In genomic region chr1:151196292-151196800, GRCh38 we compare ENCODE assay signal across 8 cellular contexts. TPM values are rescaled to one million over a fixed set of nuclear protein-coding genes. Genes with fewer than 3 reads are reported as not detected.
DNase-seq lines count a peak whose midpoint lies in the region; ATAC-seq lines count a peak whose summit lies in the region.

No MANE protein-coding gene starts in this region.

- DNase-seq in EH (ENCODE audit: low read depth) = peak; percentile 90
- peak; percentile 69 for DNase-seq in NCI-H1105 (lab: John Stamatoyannopoulos, UW)
- peak; percentile 88 for DNase-seq in SK-N-DZ (ENCODE audit: low spot score)
- DNase-seq in amygdala (lab: John Stamatoyannopoulos, UW) = peak in 36 of 56 donors; percentile 1 to 79 (median 26)
- no peak for DNase-seq in left ventricle myocardium superior
- DNase-seq in retina = peak; percentile 46

- ATAC-seq in left ventricle myocardium superior = peak; percentile 34
- no peak for ATAC-seq in HG03565 (IDR thresholded peaks at IDR 0.05; ENCODE audit: unreplicated experiment)
- ATAC-seq in HG03457 (IDR thresholded peaks at IDR 0.05; ENCODE audit: unreplicated experiment) = no peak

- intact Hi-C loops in left ventricle myocardium superior (cut with micrococcal nuclease) = no loop called here

RNA-seq across cellular contexts. Expression of gene PIP5K1A, which starts 2.0 kb away (rescaled TPM):
- 50.6 and 55.8 TPM in 2 replicates for polyA plus RNA-seq in SK-N-DZ (2014; cell fraction: cytosol; rRNA removed)
- polyA plus RNA-seq in SK-N-DZ (2014; cell fraction: nucleus; rRNA removed) = 46.4 and 75.2 TPM in 2 replicates
- total RNA-seq in left ventricle myocardium superior = 41.2 TPM

RNA-seq across cellular contexts. Expression of gene VPS72, which starts 6.3 kb away (rescaled TPM):
- polyA plus RNA-seq in SK-N-DZ (2014; cell fraction: cytosol; rRNA removed) = 211 and 256 TPM in 2 replicates
- 87.2 and 160 TPM in 2 replicates for polyA plus RNA-seq in SK-N-DZ (2014; cell fraction: nucleus; rRNA removed)
- total RNA-seq in left ventricle myocardium superior = 40.5 TPM

RNA-seq across cellular contexts. Expression of gene TMOD4, which starts 20.6 kb away (rescaled TPM):
- 0.09 TPM in 1 of 2 replicates, not detected in the other for polyA plus RNA-seq in SK-N-DZ (2014; cell fraction: cytosol; rRNA removed)
- not detected in 2 replicates for polyA plus RNA-seq in SK-N-DZ (2014; cell fraction: nucleus; rRNA removed)
- 0.62 TPM for total RNA-seq in left ventricle myocardium superior

RNA-seq across cellular contexts. Expression of gene SCNM1, which starts 30.4 kb away (rescaled TPM):
- 81.2 and 83.8 TPM in 2 replicates for polyA plus RNA-seq in SK-N-DZ (2014; cell fraction: cytosol; rRNA removed)
- polyA plus RNA-seq in SK-N-DZ (2014; cell fraction: nucleus; rRNA removed) = 68.8 and 92.1 TPM in 2 replicates
- 19.1 TPM for total RNA-seq in left ventricle myocardium superior

RNA-seq across cellular contexts. Expression of gene LYSMD1, which starts 30.6 kb away (rescaled TPM):
- 27.1 and 29.7 TPM in 2 replicates for polyA plus RNA-seq in SK-N-DZ (2014; cell fraction: cytosol; rRNA removed)
- 13.9 and 14.9 TPM in 2 replicates for polyA plus RNA-seq in SK-N-DZ (2014; cell fraction: nucleus; rRNA removed)
- 13.0 TPM for total RNA-seq in left ventricle myocardium superior
